Comparison of ENCODE assay signal across 1 cellular context in the genomic region with DNA sequence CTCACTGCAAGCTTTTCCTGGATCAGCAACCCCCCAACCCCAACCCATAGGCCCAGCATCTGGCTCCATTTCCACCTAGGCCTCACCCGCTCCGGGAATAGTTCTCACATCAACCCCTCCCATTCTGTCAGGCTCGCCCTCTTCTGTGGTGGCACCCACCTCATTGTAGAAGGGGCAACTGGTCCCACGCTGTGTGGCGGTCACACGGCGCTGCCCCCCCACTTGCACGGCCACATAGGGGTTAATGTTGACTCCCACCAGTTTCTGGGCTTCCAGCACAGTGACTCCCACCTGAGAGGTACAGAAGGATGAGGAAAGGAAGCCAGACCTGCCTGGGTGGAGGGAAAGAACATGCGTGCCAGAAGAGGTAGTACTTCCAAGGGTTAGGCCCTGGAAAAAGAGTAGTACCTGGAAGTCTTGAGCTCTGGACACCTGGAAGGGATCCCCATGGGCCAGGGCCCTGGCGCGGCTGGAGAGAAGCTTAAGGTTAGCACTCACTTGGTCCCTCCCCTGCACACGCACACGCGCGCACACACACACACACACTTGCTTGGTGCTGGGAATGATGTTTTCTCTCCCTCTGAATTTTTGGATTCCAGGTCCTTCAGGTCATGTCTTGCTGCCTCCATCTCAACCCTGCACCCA.
TF ChIP-seq lines count a peak whose summit lies in the region.

No MANE protein-coding gene starts in this region.

TF ChIP-seq in HepG2, 621 proteins besides CTCF, POLR2A, EP300 and RAD21:
- TF ChIP-seq ZNF615 (CRISPR knock-in tag; IDR thresholded peaks at IDR 0.05; ENCODE audit: borderline replicate concordance) (0 out of 2 replicates have a peak, but pooled peaks have one; percentile 28), KDM2A (CRISPR knock-in tag; IDR thresholded peaks at IDR 0.05; ENCODE audit: borderline replicate concordance, low read depth) (peak; percentile 1; the same call in 1 of the 2 replicates), ZNF652 (CRISPR knock-in tag; IDR thresholded peaks at IDR 0.05; ENCODE audit: borderline replicate concordance, low read depth) (0 out of 2 replicates have a peak, but pooled peaks have one; percentile 28)
- TF ChIP-seq, protein P1, sequence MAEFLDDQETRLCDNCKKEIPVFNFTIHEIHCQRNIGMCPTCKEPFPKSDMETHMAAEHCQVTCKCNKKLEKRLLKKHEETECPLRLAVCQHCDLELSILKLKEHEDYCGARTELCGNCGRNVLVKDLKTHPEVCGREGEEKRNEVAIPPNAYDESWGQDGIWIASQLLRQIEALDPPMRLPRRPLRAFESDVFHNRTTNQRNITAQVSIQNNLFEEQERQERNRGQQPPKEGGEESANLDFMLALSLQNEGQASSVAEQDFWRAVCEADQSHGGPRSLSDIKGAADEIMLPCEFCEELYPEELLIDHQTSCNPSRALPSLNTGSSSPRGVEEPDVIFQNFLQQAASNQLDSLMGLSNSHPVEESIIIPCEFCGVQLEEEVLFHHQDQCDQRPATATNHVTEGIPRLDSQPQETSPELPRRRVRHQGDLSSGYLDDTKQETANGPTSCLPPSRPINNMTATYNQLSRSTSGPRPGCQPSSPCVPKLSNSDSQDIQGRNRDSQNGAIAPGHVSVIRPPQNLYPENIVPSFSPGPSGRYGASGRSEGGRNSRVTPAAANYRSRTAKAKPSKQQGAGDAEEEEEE (CRISPR knock-in tag; IDR thresholded peaks at IDR 0.05; ENCODE audit: borderline replicate concordance) = no peak
TF ChIP-seq in HepG2: peak in this region for 3.
